1 cellular context compared by ENCODE assay signal in the genomic region with DNA sequence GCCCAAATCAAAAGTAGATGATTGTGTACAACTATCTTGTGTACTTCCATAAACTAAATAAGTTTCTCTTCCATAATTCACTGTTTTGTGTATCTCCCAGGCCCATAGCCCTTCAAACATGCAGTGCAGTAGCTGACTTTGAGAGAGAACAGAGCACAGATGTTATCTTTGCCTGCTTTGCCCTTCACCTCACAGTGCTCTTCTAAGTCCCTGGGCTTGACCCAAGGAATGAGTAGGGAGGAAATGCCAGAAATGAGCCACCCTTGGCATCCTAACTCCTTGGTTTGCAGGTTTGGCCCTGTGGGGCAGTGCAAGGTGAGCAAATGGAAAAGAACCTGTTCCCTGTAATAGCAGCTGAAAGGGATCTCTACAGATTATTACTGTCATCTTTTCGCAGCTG.
A peak's percentile ranks its signal among the peaks of the same experiment; 100 is the strongest.
TF ChIP-seq lines count a peak whose summit lies in the region.

No MANE protein-coding gene starts in this region.

TF ChIP-seq in K562, 482 proteins besides CTCF, POLR2A, EP300 and RAD21:
- no peak for TF ChIP-seq CBX5 (IDR thresholded peaks at IDR 0.05; ENCODE audit: borderline replicate concordance, low read depth)
- peak; percentile 22 for TF ChIP-seq MEIS2 (IDR thresholded peaks at IDR 0.05; ENCODE audit: partially characterized antibody)
- TF ChIP-seq, protein P1, sequence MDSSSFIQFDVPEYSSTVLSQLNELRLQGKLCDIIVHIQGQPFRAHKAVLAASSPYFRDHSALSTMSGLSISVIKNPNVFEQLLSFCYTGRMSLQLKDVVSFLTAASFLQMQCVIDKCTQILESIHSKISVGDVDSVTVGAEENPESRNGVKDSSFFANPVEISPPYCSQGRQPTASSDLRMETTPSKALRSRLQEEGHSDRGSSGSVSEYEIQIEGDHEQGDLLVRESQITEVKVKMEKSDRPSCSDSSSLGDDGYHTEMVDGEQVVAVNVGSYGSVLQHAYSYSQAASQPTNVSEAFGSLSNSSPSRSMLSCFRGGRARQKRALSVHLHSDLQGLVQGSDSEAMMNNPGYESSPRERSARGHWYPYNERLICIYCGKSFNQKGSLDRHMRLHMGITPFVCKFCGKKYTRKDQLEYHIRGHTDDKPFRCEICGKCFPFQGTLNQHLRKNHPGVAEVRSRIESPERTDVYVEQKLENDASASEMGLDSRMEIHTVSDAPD (CRISPR knock-in tag; IDR thresholded peaks at IDR 0.05): no peak
- TF ChIP-seq FOXA1 (IDR thresholded peaks at IDR 0.05; ENCODE audit: borderline replicate concordance): no peak
- TF ChIP-seq ESRRA (IDR thresholded peaks at IDR 0.05; ENCODE audit: borderline replicate concordance, low read depth): peak; percentile 69
- no peak for TF ChIP-seq ATF1 (CRISPR knock-in tag; IDR thresholded peaks at IDR 0.05)
- TF ChIP-seq ATF1 (tag; IDR thresholded peaks at IDR 0.05): no peak
- TF ChIP-seq TCFL5 (CRISPR knock-in tag; conservative IDR thresholded peaks at IDR 0.05): no peak
- TF ChIP-seq SMAD4 (CRISPR knock-in tag; conservative IDR thresholded peaks at IDR 0.05): no peak
- no peak for TF ChIP-seq HNRNPLL (IDR thresholded peaks at IDR 0.05; ENCODE audit: low read depth, low read length, poor library complexity, severe bottlenecking)
- no peak for TF ChIP-seq ZNF785 (CRISPR knock-in tag; IDR thresholded peaks at IDR 0.05)
- TF ChIP-seq MEF2D (tag; conservative IDR thresholded peaks at IDR 0.05; ENCODE audit: low read depth): no peak
- no peak for TF ChIP-seq NCOA1 (IDR thresholded peaks at IDR 0.05; ENCODE audit: low read depth)
- no peak for TF ChIP-seq ZNF780A (CRISPR knock-in tag; IDR thresholded peaks at IDR 0.05)
- TF ChIP-seq ZNF197 (CRISPR knock-in tag; IDR thresholded peaks at IDR 0.05; ENCODE audit: low read depth): no peak
